Comparison of ENCODE assay signal across 20 cellular contexts in genomic region chr3:52524258-52524751, GRCh38. TPM values are rescaled to one million over a fixed set of nuclear protein-coding genes. Genes with fewer than 3 reads are reported as not detected.
DNase-seq lines count a peak whose midpoint lies in the region; ATAC-seq and TF ChIP-seq lines count a peak whose summit lies in the region.
"Had no signal": no experiment of that assay in that cellular context is flagged by ENCODE, and none has a peak within 500 bp of the region (broad histone marks: within the 10 kb centered on the region; RNA-seq: fewer than 3 reads in every experiment).

No MANE protein-coding gene starts in this region.

- ATAC-seq in activated CD4-positive, CD25-positive, alpha-beta regulatory T cell treated with anti-CD3 and anti-CD28 coated beads, Interleukin-2, amount 50 U/mL, for 24 hours = no peak

- H3K4me3 Mint-ChIP-seq in MCF 10A (ENCODE audit: unreplicated experiment) (no peak overlapping the region), nephron progenitor cell (no peak overlapping the region)

- no peak overlapping the region for H3K27ac Mint-ChIP-seq in MCF 10A (ENCODE audit: low read depth, unreplicated experiment)
- H3K27ac Mint-ChIP-seq in nephron progenitor cell = peak overlapping the region; percentile 29

- POLR2A ChIA-PET in MCF 10A (lab: Yijun Ruan, JAX) = no interaction called here

- BruUV-seq in MCF 10A (replicated peaks; lab: Mats Ljungman, UMichigan) = no TSS peak

- intact Hi-C loops in breast epithelium (cut with DNase I; ENCODE audit: low total_unique reads) = no loop called here
- intact Hi-C loops in MCF 10A (cut with micrococcal nuclease) = no loop called here
- intact Hi-C loops in cardiac septum (cut with DNase I) = no loop called here
- intact Hi-C loops in vagina (cut with DNase I) = loop anchor here (10.0 kb wide), 1 partner anchor 100 kb away; no protein-coding TSS in a partner anchor

- TF ChIP-seq CTCF in breast epithelium (IDR thresholded peaks at IDR 0.05) (no peak), MCF 10A (IDR thresholded peaks at IDR 0.05; ENCODE audit: unreplicated experiment) (no peak), nephron progenitor cell (IDR thresholded peaks at IDR 0.05) (no peak), vagina (IDR thresholded peaks at IDR 0.05) (no peak)

- H3K36me3 ChIP-seq in breast epithelium (no peaks in the 10 kb centered on the region), vagina (peaks cover 0 to 10% of the 10 kb centered on the region in 2 donors)

- H3K4me1 Mint-ChIP-seq in MCF 10A (ENCODE audit: insufficient read depth, unreplicated experiment) (no peaks in the 10 kb centered on the region), nephron progenitor cell (peaks cover 28% of the 10 kb centered on the region)

- H3K9me3 Mint-ChIP-seq in MCF 10A (ENCODE audit: unreplicated experiment) = no peaks in the 10 kb centered on the region
- H3K9me3 Mint-ChIP-seq in nephron progenitor cell = no peaks in the 10 kb centered on the region

- H3K36me3 Mint-ChIP-seq in MCF 10A (ENCODE audit: insufficient read depth, unreplicated experiment) (no peaks in the 10 kb centered on the region), nephron progenitor cell (ENCODE audit: low read depth) (peaks cover 32% of the 10 kb centered on the region)

- H3K27me3 ChIP-seq in breast epithelium (no peaks in the 10 kb centered on the region), vagina (no peaks in the 10 kb centered on the region)
- H3K27me3 ChIP-seq: BLaER1 treated with 17β-estradiol and CSF1 and Interleukin-3, amounts not matched to agents 10 nM and 100 nM; testis had no signal

- no peak for DNase-seq in breast epithelium (ENCODE audit: low spot score in 2 of 2)
- no peak for DNase-seq in MCF 10A (ENCODE audit: unreplicated experiment)
- DNase-seq in cardiac septum (ENCODE audit: low spot score) = peak; percentile 74
- DNase-seq in nephron progenitor cell = no peak
- DNase-seq in vagina (ENCODE audit: extremely low spot score in 2 of 2) = no peak
- no peak for DNase-seq in stimulated activated CD4-positive, alpha-beta T cell treated with anti-CD3 and anti-CD28 coated beads, Interleukin-4, amount 100 ng/mL, for 1 hour
- DNase-seq in DMS153 (lab: John Stamatoyannopoulos, UW) = no peak
- DNase-seq: activated gamma-delta T cell treated with Interleukin-2 at 50 U/mL for 16 hours; amygdala; foreskin melanocyte; GOT3; NCI-H1694 treated with DMSO at 0.1 percent for 48 hours; NCI-H446 treated with DMSO at 0.1 percent for 48 hours; NK-92 treated with Interleukin-12 subunit alpha and Interleukin-12 subunit beta, amount 100 ng/mL, for 24 hours; small intestine; stimulated activated CD8-positive, alpha-beta memory T cell treated with anti-CD3 and anti-CD28 coated beads, Interleukin-4, amount 100 ng/mL, for 48 hours; testis had no signal

- H3K4me1 ChIP-seq in breast epithelium (peaks cover 3 to 12% of the 10 kb centered on the region in 2 donors), vagina (peaks cover 33% of the 10 kb centered on the region)

- H3K27ac ChIP-seq in breast epithelium (peak overlapping the region; percentile 75 to 79), vagina (peak overlapping the region; percentile 60)
- H3K27ac ChIP-seq: testis had no signal

- no peaks in the 10 kb centered on the region for H3K27me3 Mint-ChIP-seq in MCF 10A (ENCODE audit: insufficient read depth, unreplicated experiment)
- no peaks in the 10 kb centered on the region for H3K27me3 Mint-ChIP-seq in nephron progenitor cell (ENCODE audit: low read depth, poor library complexity)

- TF ChIP-seq POLR2A in breast epithelium (IDR thresholded peaks at IDR 0.05) (no peak), vagina (IDR thresholded peaks at IDR 0.05) (no peak)

- no peak overlapping the region for H3K4me3 ChIP-seq in breast epithelium
- no peak overlapping the region for H3K4me3 ChIP-seq in vagina
- H3K4me3 ChIP-seq: BLaER1 treated with 17β-estradiol and CSF1 and Interleukin-3, amounts not matched to agents 10 nM and 100 nM; testis had no signal

- H3K9me3 ChIP-seq in breast epithelium = no peaks in the 10 kb centered on the region
- no peaks in the 10 kb centered on the region for H3K9me3 ChIP-seq in vagina
- H3K9me3 ChIP-seq: BLaER1 treated with 17β-estradiol and CSF1 and Interleukin-3, amounts not matched to agents 10 nM and 100 nM; testis had no signal

- CTCF ChIA-PET in MCF 10A (lab: Yijun Ruan, JAX) = no interaction called here

RNA-seq across cellular contexts. Expression of gene NT5DC2, which starts 9.4 kb away (rescaled TPM):
- 10 to 100 TPM; 26.5 to 35.7 (median 28.6) TPM for total RNA-seq in breast epithelium
- total RNA-seq in MCF 10A (2022) = 28.9 and 36.9 TPM in 2 replicates
- total RNA-seq in cardiac septum = 58.2 TPM
- 63.3 TPM for total RNA-seq in vagina

RNA-seq across cellular contexts. Expression of gene UQCC5, which starts 12.1 kb away (rescaled TPM):
- 10 to 100 TPM in 1 of 3 donors, 1 to 10 TPM in 2; 1.3 to 14.1 (median 1.8) TPM for total RNA-seq in breast epithelium
- total RNA-seq in MCF 10A (2022) = 22.6 and 25.9 TPM in 2 replicates
- total RNA-seq in cardiac septum = 52.9 TPM
- total RNA-seq in vagina = 1.2 TPM

RNA-seq across cellular contexts. Expression of gene STAB1, which starts 29.2 kb away (rescaled TPM):
- 100 to 1,000 TPM in 1 of 3 donors, 10 to 100 TPM in 2; 47.7 to 149 (median 55.4) TPM for total RNA-seq in breast epithelium
- not detected in 2 replicates for total RNA-seq in MCF 10A (2022)
- total RNA-seq in cardiac septum = 52.2 TPM
- 124 TPM for total RNA-seq in vagina
- total RNA-seq: M059J had no signal

Comparison
In these comparisons a context has a peak if more than half of its experiments do, and no peak if none do; other contexts are left out.
1. RNA of gene STAB1, which starts 29.2 kb away (total RNA-seq): 124 TPM in vagina (single experiment), 47.7 to 149 TPM in breast epithelium and 52.2 TPM in cardiac septum (single experiment); not detected in MCF 10A; every median in the first group is over 10 times any median in the second.